In the genomic region with DNA sequence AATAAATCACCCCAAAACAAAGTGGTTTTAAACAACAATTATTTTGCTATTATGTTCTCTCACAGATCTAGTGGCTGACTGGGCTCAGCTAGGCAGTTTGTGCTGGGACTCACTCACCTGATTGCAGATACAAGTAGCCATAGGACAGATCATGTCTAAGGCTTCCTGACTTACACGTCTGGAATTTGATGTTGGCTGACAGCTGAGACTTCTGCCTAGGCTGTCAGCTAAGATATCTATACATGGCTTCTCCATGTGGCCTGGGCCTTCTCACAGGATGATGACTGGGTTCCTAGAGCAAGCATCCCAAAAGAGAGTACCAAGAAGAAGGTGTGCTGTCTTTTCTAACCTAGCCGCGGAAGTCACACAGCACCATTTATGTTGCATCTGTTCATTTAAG, we compare ENCODE assay signal across 14 cellular contexts.
DNase-seq lines count a peak whose midpoint lies in the region; ATAC-seq and TF ChIP-seq lines count a peak whose summit lies in the region.
"Had no signal": no experiment of that assay in that cellular context is flagged by ENCODE, and none has a peak within 500 bp of the region (broad histone marks: within the 10 kb centered on the region; RNA-seq: fewer than 3 reads in every experiment).

No MANE protein-coding gene starts in this region.

- no peak for TF ChIP-seq CTCF in RWPE2 (IDR thresholded peaks at IDR 0.05; ENCODE audit: poor library complexity, severe bottlenecking)
- TF ChIP-seq CTCF in foreskin keratinocyte (conservative IDR thresholded peaks at IDR 0.05) = no peak
- TF ChIP-seq CTCF in body of pancreas (IDR thresholded peaks at IDR 0.05) = no peak

- no peaks in the 10 kb centered on the region for H3K4me1 ChIP-seq in RWPE2 (ENCODE audit: insufficient read depth, poor library complexity, severe bottlenecking)
- H3K4me1 ChIP-seq in foreskin keratinocyte = peaks cover 5% of the 10 kb centered on the region
- H3K4me1 ChIP-seq in body of pancreas = no peaks in the 10 kb centered on the region
- H3K4me1 ChIP-seq: BLaER1 had no signal

- TF ChIP-seq POLR2A in body of pancreas (IDR thresholded peaks at IDR 0.05) = no peak

- WGBS in body of pancreas, 2 donors = 90% methylated on average over 3 of the region's 3 CpGs

- no peak overlapping the region for H3K4me3 ChIP-seq in RWPE2 (ENCODE audit: severe bottlenecking)
- H3K4me3 ChIP-seq in body of pancreas = no peak overlapping the region
- H3K4me3 ChIP-seq: BLaER1, GM23248 had no signal

- ATAC-seq in RWPE2 (ENCODE audit: low read depth) (peak; percentile 79; the same call in 2 of the 3 replicates), foreskin keratinocyte (peak; percentile 74), body of pancreas (no peak)

- H3K9me3 ChIP-seq in RWPE2 (ENCODE audit: severe bottlenecking) (no peaks in the 10 kb centered on the region), body of pancreas (no peaks in the 10 kb centered on the region)

- DNase-seq in ELR (ENCODE audit: low read depth) = peak; percentile 3
- no peak for DNase-seq in RWPE2 (ENCODE audit: low spot score)
- peak; percentile 50 to 79 for DNase-seq in foreskin keratinocyte
- DNase-seq in myocyte (ENCODE audit: low read depth) = peak; percentile 22
- no peak for DNase-seq in T-helper 2 cell
- DNase-seq in hypothalamus (lab: John Stamatoyannopoulos, UW) = no peak
- DNase-seq in body of pancreas = no peak
- DNase-seq: 8988T; AML-193; CD4-positive, CD25-positive, alpha-beta regulatory T cell; DMS53; GM23248; H7 had no signal

- intact Hi-C loops in body of pancreas (cut with DNase I) = no loop called here

- H3K27me3 ChIP-seq in RWPE2 (ENCODE audit: insufficient read depth, poor library complexity, severe bottlenecking) (no peaks in the 10 kb centered on the region), foreskin keratinocyte (peaks cover 4% of the 10 kb centered on the region), body of pancreas (no peaks in the 10 kb centered on the region)
- H3K27me3 ChIP-seq: BLaER1 had no signal

- H3K27ac ChIP-seq in RWPE2 (ENCODE audit: poor library complexity, severe bottlenecking) = no peak overlapping the region
- no peak overlapping the region for H3K27ac ChIP-seq in foreskin keratinocyte
- H3K27ac ChIP-seq in body of pancreas = no peak overlapping the region
- H3K27ac ChIP-seq: BLaER1, GM23248 had no signal

- no peaks in the 10 kb centered on the region for H3K36me3 ChIP-seq in RWPE2 (ENCODE audit: low read depth)
- H3K36me3 ChIP-seq in body of pancreas (replicated peaks in 1 of 2; ENCODE audit: insufficient read depth in 1 of 2, low read depth in 2 of 2) = no peaks in the 10 kb centered on the region
- H3K36me3 ChIP-seq: BLaER1 had no signal

Comparison
In these comparisons a context has a peak if more than half of its experiments do, and no peak if none do; other contexts are left out.
1. DNase-seq: peak in ELR (single experiment), foreskin keratinocyte (2 of 2) and myocyte (single experiment); none in RWPE2 (single experiment), T-helper 2 cell (0 of 5), hypothalamus (0 of 51) and body of pancreas (0 of 4).